ENCODE assay signal across 1 cellular context in the genomic region with DNA sequence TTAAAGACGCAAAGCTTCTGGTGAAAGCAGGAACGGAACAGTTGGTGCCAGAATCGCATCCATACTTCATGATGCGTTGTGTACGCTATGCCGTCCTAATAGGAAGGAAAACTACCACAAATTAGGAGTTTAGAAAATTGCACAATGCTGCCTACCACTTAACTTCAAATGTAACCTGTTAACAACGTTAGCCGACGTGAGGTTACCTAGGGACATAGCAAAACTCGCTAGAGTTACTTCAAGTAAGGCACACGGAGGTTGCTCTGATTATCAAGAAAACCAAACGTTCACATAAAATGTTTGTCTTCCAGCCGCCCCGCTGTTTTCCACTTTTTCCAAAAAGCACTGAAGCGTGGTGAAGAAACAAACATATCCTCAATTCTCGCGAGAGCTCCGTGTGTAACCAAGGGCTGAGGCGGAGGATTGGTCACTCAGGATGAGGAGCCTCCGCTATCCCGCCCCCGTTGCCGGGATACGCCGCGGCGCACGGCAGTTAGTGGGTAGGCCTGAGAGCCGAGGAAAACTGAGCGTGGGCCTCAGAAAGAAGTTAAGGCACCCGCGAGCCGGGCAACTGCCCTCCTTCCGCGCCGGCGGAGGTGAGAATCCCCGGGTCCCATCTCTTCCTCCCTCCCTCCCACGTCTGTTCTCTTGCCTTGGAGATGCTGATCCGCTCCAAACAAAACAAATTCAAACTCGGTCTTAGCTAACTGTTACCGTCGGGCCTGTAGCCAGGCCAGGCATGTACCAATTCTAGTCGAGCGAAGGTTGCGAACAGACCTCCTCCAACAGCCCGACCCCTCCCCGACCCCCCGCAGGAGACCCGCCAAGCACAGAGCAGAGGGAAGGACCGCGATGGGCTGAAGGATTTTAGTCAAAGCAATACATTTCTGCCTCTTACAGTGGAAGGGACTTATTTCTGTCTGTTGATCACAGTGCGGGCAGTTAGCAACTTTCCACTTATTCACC.
TF ChIP-seq lines count a peak whose summit lies in the region.

A gene (plus strand): TSS at position 492 of the 966 bp plus-strand sequence. CDS start 5,556 bp downstream, outside the sequence.

TF ChIP-seq in GM12878, 131 proteins besides CTCF, POLR2A, EP300 and RAD21 (continued from another document and continues in another):
- TF ChIP-seq, protein P1, sequence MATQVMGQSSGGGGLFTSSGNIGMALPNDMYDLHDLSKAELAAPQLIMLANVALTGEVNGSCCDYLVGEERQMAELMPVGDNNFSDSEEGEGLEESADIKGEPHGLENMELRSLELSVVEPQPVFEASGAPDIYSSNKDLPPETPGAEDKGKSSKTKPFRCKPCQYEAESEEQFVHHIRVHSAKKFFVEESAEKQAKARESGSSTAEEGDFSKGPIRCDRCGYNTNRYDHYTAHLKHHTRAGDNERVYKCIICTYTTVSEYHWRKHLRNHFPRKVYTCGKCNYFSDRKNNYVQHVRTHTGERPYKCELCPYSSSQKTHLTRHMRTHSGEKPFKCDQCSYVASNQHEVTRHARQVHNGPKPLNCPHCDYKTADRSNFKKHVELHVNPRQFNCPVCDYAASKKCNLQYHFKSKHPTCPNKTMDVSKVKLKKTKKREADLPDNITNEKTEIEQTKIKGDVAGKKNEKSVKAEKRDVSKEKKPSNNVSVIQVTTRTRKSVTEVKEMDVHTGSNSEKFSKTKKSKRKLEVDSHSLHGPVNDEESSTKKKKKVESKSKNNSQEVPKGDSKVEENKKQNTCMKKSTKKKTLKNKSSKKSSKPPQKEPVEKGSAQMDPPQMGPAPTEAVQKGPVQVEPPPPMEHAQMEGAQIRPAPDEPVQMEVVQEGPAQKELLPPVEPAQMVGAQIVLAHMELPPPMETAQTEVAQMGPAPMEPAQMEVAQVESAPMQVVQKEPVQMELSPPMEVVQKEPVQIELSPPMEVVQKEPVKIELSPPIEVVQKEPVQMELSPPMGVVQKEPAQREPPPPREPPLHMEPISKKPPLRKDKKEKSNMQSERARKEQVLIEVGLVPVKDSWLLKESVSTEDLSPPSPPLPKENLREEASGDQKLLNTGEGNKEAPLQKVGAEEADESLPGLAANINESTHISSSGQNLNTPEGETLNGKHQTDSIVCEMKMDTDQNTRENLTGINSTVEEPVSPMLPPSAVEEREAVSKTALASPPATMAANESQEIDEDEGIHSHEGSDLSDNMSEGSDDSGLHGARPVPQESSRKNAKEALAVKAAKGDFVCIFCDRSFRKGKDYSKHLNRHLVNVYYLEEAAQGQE (IDR thresholded peaks at IDR 0.05; ENCODE audit: low read depth, low read length), result no peak
- TF ChIP-seq, protein P2, sequence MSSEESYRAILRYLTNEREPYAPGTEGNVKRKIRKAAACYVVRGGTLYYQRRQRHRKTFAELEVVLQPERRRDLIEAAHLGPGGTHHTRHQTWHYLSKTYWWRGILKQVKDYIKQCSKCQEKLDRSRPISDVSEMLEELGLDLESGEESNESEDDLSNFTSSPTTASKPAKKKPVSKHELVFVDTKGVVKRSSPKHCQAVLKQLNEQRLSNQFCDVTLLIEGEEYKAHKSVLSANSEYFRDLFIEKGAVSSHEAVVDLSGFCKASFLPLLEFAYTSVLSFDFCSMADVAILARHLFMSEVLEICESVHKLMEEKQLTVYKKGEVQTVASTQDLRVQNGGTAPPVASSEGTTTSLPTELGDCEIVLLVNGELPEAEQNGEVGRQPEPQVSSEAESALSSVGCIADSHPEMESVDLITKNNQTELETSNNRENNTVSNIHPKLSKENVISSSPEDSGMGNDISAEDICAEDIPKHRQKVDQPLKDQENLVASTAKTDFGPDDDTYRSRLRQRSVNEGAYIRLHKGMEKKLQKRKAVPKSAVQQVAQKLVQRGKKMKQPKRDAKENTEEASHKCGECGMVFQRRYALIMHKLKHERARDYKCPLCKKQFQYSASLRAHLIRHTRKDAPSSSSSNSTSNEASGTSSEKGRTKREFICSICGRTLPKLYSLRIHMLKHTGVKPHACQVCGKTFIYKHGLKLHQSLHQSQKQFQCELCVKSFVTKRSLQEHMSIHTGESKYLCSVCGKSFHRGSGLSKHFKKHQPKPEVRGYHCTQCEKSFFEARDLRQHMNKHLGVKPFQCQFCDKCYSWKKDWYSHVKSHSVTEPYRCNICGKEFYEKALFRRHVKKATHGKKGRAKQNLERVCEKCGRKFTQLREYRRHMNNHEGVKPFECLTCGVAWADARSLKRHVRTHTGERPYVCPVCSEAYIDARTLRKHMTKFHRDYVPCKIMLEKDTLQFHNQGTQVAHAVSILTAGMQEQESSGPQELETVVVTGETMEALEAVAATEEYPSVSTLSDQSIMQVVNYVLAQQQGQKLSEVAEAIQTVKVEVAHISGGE (CRISPR knock-in tag; IDR thresholded peaks at IDR 0.05), result 0 out of 2 replicates have a peak, but pooled peaks have one; percentile 14
- TF ChIP-seq POU2F2 (IDR thresholded peaks at IDR 0.05; ENCODE audit: borderline replicate concordance, low read depth, low read length) (no peak), SMAD1 (IDR thresholded peaks at IDR 0.05; ENCODE audit: low read depth, partially characterized antibody) (no peak), JUND (IDR thresholded peaks at IDR 0.05; ENCODE audit: low read depth, low read length) (no peak), CREM (IDR thresholded peaks at IDR 0.05; ENCODE audit: low read depth) (no peak), LARP7 (IDR thresholded peaks at IDR 0.05) (no peak; the same call in 1 of the 2 replicates), SIN3A (IDR thresholded peaks at IDR 0.05; ENCODE audit: low read depth, low read length) (no peak), BRCA1 (IDR thresholded peaks at IDR 0.05; ENCODE audit: low read depth, low read length) (peak; percentile 72), POLR2AphosphoS2 (IDR thresholded peaks at IDR 0.05; ENCODE audit: low read depth, low read length) (no peak), MTA3 (IDR thresholded peaks at IDR 0.05; ENCODE audit: borderline replicate concordance, low read length) (no peak), POLR2AphosphoS5 (IDR thresholded peaks at IDR 0.05; ENCODE audit: low read length) (peak; percentile 54; the same call in 1 of the 2 replicates)
- TF ChIP-seq, protein P3, sequence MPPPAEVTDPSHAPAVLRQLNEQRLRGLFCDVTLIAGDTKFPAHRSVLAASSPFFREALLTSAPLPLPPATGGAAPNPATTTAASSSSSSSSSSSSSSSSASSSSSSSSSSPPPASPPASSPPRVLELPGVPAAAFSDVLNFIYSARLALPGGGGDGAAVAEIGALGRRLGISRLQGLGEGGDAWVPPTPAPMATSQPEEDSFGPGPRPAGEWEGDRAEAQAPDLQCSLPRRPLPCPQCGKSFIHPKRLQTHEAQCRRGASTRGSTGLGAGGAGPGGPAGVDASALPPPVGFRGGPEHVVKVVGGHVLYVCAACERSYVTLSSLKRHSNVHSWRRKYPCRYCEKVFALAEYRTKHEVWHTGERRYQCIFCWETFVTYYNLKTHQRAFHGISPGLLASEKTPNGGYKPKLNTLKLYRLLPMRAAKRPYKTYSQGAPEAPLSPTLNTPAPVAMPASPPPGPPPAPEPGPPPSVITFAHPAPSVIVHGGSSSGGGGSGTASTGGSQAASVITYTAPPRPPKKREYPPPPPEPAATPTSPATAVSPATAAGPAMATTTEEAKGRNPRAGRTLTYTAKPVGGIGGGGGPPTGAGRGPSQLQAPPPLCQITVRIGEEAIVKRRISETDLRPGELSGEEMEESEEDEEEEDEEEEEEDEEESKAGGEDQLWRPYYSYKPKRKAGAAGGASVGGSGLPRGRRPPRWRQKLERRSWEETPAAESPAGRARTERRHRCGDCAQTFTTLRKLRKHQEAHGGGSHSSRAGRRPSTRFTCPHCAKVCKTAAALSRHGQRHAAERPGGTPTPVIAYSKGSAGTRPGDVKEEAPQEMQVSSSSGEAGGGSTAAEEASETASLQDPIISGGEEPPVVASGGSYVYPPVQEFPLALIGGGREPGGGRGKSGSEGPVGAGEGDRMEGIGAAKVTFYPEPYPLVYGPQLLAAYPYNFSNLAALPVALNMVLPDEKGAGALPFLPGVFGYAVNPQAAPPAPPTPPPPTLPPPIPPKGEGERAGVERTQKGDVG (CRISPR knock-in tag; IDR thresholded peaks at IDR 0.05), result no peak
- TF ChIP-seq, protein P4, sequence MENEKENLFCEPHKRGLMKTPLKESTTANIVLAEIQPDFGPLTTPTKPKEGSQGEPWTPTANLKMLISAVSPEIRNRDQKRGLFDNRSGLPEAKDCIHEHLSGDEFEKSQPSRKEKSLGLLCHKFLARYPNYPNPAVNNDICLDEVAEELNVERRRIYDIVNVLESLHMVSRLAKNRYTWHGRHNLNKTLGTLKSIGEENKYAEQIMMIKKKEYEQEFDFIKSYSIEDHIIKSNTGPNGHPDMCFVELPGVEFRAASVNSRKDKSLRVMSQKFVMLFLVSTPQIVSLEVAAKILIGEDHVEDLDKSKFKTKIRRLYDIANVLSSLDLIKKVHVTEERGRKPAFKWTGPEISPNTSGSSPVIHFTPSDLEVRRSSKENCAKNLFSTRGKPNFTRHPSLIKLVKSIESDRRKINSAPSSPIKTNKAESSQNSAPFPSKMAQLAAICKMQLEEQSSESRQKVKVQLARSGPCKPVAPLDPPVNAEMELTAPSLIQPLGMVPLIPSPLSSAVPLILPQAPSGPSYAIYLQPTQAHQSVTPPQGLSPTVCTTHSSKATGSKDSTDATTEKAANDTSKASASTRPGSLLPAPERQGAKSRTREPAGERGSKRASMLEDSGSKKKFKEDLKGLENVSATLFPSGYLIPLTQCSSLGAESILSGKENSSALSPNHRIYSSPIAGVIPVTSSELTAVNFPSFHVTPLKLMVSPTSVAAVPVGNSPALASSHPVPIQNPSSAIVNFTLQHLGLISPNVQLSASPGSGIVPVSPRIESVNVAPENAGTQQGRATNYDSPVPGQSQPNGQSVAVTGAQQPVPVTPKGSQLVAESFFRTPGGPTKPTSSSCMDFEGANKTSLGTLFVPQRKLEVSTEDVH (IDR thresholded peaks at IDR 0.05; ENCODE audit: low read depth, partially characterized antibody), result no peak
- TF ChIP-seq, protein P5, sequence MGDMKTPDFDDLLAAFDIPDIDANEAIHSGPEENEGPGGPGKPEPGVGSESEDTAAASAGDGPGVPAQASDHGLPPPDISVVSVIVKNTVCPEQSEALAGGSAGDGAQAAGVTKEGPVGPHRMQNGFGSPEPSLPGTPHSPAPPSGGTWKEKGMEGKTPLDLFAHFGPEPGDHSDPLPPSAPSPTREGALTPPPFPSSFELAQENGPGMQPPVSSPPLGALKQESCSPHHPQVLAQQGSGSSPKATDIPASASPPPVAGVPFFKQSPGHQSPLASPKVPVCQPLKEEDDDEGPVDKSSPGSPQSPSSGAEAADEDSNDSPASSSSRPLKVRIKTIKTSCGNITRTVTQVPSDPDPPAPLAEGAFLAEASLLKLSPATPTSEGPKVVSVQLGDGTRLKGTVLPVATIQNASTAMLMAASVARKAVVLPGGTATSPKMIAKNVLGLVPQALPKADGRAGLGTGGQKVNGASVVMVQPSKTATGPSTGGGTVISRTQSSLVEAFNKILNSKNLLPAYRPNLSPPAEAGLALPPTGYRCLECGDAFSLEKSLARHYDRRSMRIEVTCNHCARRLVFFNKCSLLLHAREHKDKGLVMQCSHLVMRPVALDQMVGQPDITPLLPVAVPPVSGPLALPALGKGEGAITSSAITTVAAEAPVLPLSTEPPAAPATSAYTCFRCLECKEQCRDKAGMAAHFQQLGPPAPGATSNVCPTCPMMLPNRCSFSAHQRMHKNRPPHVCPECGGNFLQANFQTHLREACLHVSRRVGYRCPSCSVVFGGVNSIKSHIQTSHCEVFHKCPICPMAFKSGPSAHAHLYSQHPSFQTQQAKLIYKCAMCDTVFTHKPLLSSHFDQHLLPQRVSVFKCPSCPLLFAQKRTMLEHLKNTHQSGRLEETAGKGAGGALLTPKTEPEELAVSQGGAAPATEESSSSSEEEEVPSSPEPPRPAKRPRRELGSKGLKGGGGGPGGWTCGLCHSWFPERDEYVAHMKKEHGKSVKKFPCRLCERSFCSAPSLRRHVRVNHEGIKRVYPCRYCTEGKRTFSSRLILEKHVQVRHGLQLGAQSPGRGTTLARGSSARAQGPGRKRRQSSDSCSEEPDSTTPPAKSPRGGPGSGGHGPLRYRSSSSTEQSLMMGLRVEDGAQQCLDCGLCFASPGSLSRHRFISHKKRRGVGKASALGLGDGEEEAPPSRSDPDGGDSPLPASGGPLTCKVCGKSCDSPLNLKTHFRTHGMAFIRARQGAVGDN (IDR thresholded peaks at IDR 0.05), result peak; percentile 67; the same call in 1 of the 2 replicates
- TF ChIP-seq, protein P6, sequence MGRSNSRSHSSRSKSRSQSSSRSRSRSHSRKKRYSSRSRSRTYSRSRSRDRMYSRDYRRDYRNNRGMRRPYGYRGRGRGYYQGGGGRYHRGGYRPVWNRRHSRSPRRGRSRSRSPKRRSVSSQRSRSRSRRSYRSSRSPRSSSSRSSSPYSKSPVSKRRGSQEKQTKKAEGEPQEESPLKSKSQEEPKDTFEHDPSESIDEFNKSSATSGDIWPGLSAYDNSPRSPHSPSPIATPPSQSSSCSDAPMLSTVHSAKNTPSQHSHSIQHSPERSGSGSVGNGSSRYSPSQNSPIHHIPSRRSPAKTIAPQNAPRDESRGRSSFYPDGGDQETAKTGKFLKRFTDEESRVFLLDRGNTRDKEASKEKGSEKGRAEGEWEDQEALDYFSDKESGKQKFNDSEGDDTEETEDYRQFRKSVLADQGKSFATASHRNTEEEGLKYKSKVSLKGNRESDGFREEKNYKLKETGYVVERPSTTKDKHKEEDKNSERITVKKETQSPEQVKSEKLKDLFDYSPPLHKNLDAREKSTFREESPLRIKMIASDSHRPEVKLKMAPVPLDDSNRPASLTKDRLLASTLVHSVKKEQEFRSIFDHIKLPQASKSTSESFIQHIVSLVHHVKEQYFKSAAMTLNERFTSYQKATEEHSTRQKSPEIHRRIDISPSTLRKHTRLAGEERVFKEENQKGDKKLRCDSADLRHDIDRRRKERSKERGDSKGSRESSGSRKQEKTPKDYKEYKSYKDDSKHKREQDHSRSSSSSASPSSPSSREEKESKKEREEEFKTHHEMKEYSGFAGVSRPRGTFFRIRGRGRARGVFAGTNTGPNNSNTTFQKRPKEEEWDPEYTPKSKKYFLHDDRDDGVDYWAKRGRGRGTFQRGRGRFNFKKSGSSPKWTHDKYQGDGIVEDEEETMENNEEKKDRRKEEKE (IDR thresholded peaks at IDR 0.05), result no peak
- TF ChIP-seq, protein P7, sequence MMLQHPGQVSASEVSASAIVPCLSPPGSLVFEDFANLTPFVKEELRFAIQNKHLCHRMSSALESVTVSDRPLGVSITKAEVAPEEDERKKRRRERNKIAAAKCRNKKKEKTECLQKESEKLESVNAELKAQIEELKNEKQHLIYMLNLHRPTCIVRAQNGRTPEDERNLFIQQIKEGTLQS (IDR thresholded peaks at IDR 0.05; ENCODE audit: borderline replicate concordance, extremely low read depth, low read depth, low read length), result no peak
